Comparison of ENCODE assay signal across 8 cellular contexts in genomic region chr13:42041684-42042035, GRCh38. TPM values are rescaled to one million over a fixed set of nuclear protein-coding genes. Genes with fewer than 3 reads are reported as not detected.
DNase-seq lines count a peak whose midpoint lies in the region; ATAC-seq, FAIRE-seq and TF ChIP-seq lines count a peak whose summit lies in the region.

No MANE protein-coding gene starts in this region.

- DNase-seq in A549 (ENCODE audit: low read depth in 1 of 2, low spot score in 1 of 2) (peak; percentile 61 to 72), GM04504 (ENCODE audit: low read depth) (peak; percentile 44), SK-N-MC (ENCODE audit: low read depth, low spot score) (no peak), endothelial cell of umbilical vein (ENCODE audit: low read depth, low spot score) (no peak), mesenchymal stem cell (peak; percentile 78), transverse colon (peak; percentile 62)
- DNase-seq in activated effector memory CD4-positive, alpha-beta T cell treated with anti-CD3 and anti-CD28 coated beads, Interleukin-2, amount 50 U/mL, for 16 hours = no peak

- H3K4me2 ChIP-seq in A549 (peak overlapping the region; percentile 69), endothelial cell of umbilical vein (ENCODE audit: insufficient read depth, low read length) (peak overlapping the region; percentile 84), mesenchymal stem cell (ENCODE audit: low read length, poor library complexity, severe bottlenecking) (peak overlapping the region; percentile 88)

- FAIRE-seq in A549 (lab: Jason Lieb, UNC) (no peak), endothelial cell of umbilical vein (lab: Jason Lieb, UNC) (no peak)

- WGBS in A549 (ENCODE audit: missing lambda C conversion rate) = 3% methylated on average over 16 of the region's 16 CpGs
- under 1% methylated on average over 16 of the region's 16 CpGs for WGBS in mesenchymal stem cell
- WGBS in transverse colon (ENCODE audit: low coverage in 1 of 2), 2 donors = 6 to 8% methylated on average over 8 to 16 of the region's 16 CpGs

- BruUV-seq in endothelial cell of umbilical vein (replicated peaks; lab: Mats Ljungman, UMichigan) = no TSS peak

- H2BK5ac ChIP-seq in mesenchymal stem cell (ENCODE audit: low read depth, low read length, poor library complexity, severe bottlenecking) = no peak overlapping the region

- H3K27me3 ChIP-seq in endothelial cell of umbilical vein (ENCODE audit: control insufficient read depth in 2 of 2, insufficient read depth in 2 of 2, low read length in 2 of 2) (no peaks in the 10 kb centered on the region), mesenchymal stem cell (ENCODE audit: control insufficient read depth in 1 of 2, insufficient read depth in 1 of 2, low read length in 2 of 2) (no peaks in the 10 kb centered on the region), transverse colon (no peaks in the 10 kb centered on the region)

- H3K27ac ChIP-seq in A549 (peak overlapping the region; percentile 84 to 100), SK-N-MC (no peak overlapping the region), endothelial cell of umbilical vein (ENCODE audit: insufficient read depth, low read depth, low read length) (peak overlapping the region; percentile 73), mesenchymal stem cell (ENCODE audit: low read length, poor library complexity, severe bottlenecking) (no peak overlapping the region), transverse colon (peak overlapping the region; percentile 96 to 100 (median 98))

- no peaks in the 10 kb centered on the region for H3K36me3 ChIP-seq in SK-N-MC (ENCODE audit: insufficient read depth, low read length)
- no peaks in the 10 kb centered on the region for H3K36me3 ChIP-seq in endothelial cell of umbilical vein (ENCODE audit: control insufficient read depth in 2 of 2, extremely low read depth in 1 of 2, insufficient read depth in 2 of 2, low read length in 2 of 2)
- peaks cover 0 to 3% of the 10 kb centered on the region in 2 experiments for H3K36me3 ChIP-seq in mesenchymal stem cell (ENCODE audit: control insufficient read depth in 1 of 2, insufficient read depth in 2 of 2, low read depth in 1 of 2, low read length in 2 of 2)
- no peaks in the 10 kb centered on the region for H3K36me3 ChIP-seq in transverse colon

- in situ Hi-C loops in transverse colon (cut with MboI; ENCODE audit: low pct_ligation_motif_present in 1 of 4, low pct_unique_long_range_greater_than_20kb in 1 of 4, low sequenced_read_pairs in 3 of 4) = loop anchor here in 1 of 4 donors (25.0 kb wide), 1 partner anchor 129 kb away; no protein-coding TSS in a partner anchor

- H2BK15ac ChIP-seq in mesenchymal stem cell (ENCODE audit: low read depth, poor library complexity, severe bottlenecking) = no peak overlapping the region

- no peak overlapping the region for H3K14ac ChIP-seq in mesenchymal stem cell (ENCODE audit: low read length in 2 of 2)

- H2AFZ ChIP-seq in endothelial cell of umbilical vein (ENCODE audit: low read depth, low read length) = peak overlapping the region; percentile 14
- no peak overlapping the region for H2AFZ ChIP-seq in mesenchymal stem cell (ENCODE audit: low read depth, low read length)

- H3K23ac ChIP-seq in mesenchymal stem cell (ENCODE audit: low read length in 2 of 2) = no peak overlapping the region

- no peak overlapping the region for H4K91ac ChIP-seq in mesenchymal stem cell (ENCODE audit: low read length)

- peaks cover 10% of the 10 kb centered on the region for H3K79me1 ChIP-seq in mesenchymal stem cell (replicated peaks; ENCODE audit: low read length, poor library complexity, severe bottlenecking)

- peak; percentile 74 to 84 for ATAC-seq in A549
- ATAC-seq in HG03439 (IDR thresholded peaks at IDR 0.05; ENCODE audit: unreplicated experiment) = peak; percentile 29

- H3K79me2 ChIP-seq in endothelial cell of umbilical vein (ENCODE audit: control insufficient read depth, insufficient read depth, low read length) = peaks cover 33% of the 10 kb centered on the region

- peaks cover 14% of the 10 kb centered on the region; the same call in 2 of the 3 replicates for H3K4me1 ChIP-seq in A549
- H3K4me1 ChIP-seq in endothelial cell of umbilical vein (ENCODE audit: control insufficient read depth, extremely low read depth, insufficient read depth, low read length) = peaks cover 12% of the 10 kb centered on the region
- peaks cover 12% of the 10 kb centered on the region for H3K4me1 ChIP-seq in mesenchymal stem cell (ENCODE audit: control insufficient read depth, insufficient read depth, low read depth, low read length)
- H3K4me1 ChIP-seq in transverse colon = peaks cover 2 to 21% (median 17%) of the 10 kb centered on the region in 4 donors

- peak overlapping the region; percentile 73 for H3K9ac ChIP-seq in SK-N-MC (ENCODE audit: insufficient read length)
- peak overlapping the region; percentile 90 for H3K9ac ChIP-seq in endothelial cell of umbilical vein (replicated peaks; ENCODE audit: extremely low read depth, insufficient read depth, low read length)
- peak overlapping the region; percentile 82 for H3K9ac ChIP-seq in mesenchymal stem cell (ENCODE audit: low read length)

- peak; percentile 14; the same call in 1 of the 3 replicates for TF ChIP-seq CTCF in A549 (IDR thresholded peaks at IDR 0.05)
- peak; percentile 45 to 57 for TF ChIP-seq CTCF in endothelial cell of umbilical vein (IDR thresholded peaks at IDR 0.05; ENCODE audit: extremely low read depth in 1 of 2, insufficient read depth in 1 of 2, low read depth in 1 of 2, low read length in 2 of 2)
- peak; percentile 53 to 66 (median 62) for TF ChIP-seq CTCF in transverse colon (IDR thresholded peaks at IDR 0.05)

- no peak overlapping the region for H3K18ac ChIP-seq in mesenchymal stem cell (ENCODE audit: low read depth in 1 of 2, low read length in 2 of 2)

- H3K4me3 ChIP-seq in A549 (peak overlapping the region; percentile 63), SK-N-MC (peak overlapping the region; percentile 91), endothelial cell of umbilical vein (replicated peaks in 1 of 3; ENCODE audit: insufficient read depth in 1 of 3, low read depth in 1 of 3, low read length in 3 of 3) (peak overlapping the region; percentile 65 to 85 (median 74)), mesenchymal stem cell (ENCODE audit: insufficient read depth in 1 of 2, low read depth in 1 of 2, low read length in 2 of 2) (peak overlapping the region; percentile 43 to 88), transverse colon (peak overlapping the region; percentile 69 to 92 (median 86))

- no peak overlapping the region for H2BK12ac ChIP-seq in mesenchymal stem cell (ENCODE audit: low read length in 2 of 2)

- no peak for TF ChIP-seq POLR2A in A549 (IDR thresholded peaks at IDR 0.05; ENCODE audit: low read length)
- no peak for TF ChIP-seq POLR2A in endothelial cell of umbilical vein (IDR thresholded peaks at IDR 0.05; ENCODE audit: low read depth, low read length)
- no peak for TF ChIP-seq POLR2A in transverse colon (IDR thresholded peaks at IDR 0.05)

- peaks cover 4% of the 10 kb centered on the region for H4K20me1 ChIP-seq in endothelial cell of umbilical vein (replicated peaks; ENCODE audit: control insufficient read depth, extremely low read depth, insufficient read depth, low read length)

- H2BK120ac ChIP-seq in mesenchymal stem cell (ENCODE audit: low read depth, low read length) = no peak overlapping the region

- intact Hi-C loops in endothelial cell of umbilical vein (cut with micrococcal nuclease) (loop anchor here (2.0 to 10.0 kb wide), 7 partner anchors 69 to 693 kb away; partner anchors contain the start of gene VWA8), transverse colon (cut with DNase I; ENCODE audit: low total_unique reads) (loop anchor here (5.0 kb wide), 1 partner anchor 79 kb away; the partner anchor contains the start of gene VWA8)

- peak in 1 of 2 experiments; percentile 2; a peak in 1 of 5 replicates for TF ChIP-seq RAD21 in A549 (conservative IDR thresholded peaks at IDR 0.05 in 1 of 2, IDR thresholded peaks at IDR 0.05 in 1 of 2)

- peaks cover 2% of the 10 kb centered on the region; the same call in 1 of the 3 replicates for H3K9me3 ChIP-seq in A549
- no peaks in the 10 kb centered on the region for H3K9me3 ChIP-seq in SK-N-MC (ENCODE audit: low read depth, low read length)
- H3K9me3 ChIP-seq in endothelial cell of umbilical vein (replicated peaks; ENCODE audit: control insufficient read depth, insufficient read depth, low read length) = no peaks in the 10 kb centered on the region
- peaks cover 4% of the 10 kb centered on the region for H3K9me3 ChIP-seq in mesenchymal stem cell (ENCODE audit: control insufficient read depth, low read length)
- no peaks in the 10 kb centered on the region for H3K9me3 ChIP-seq in transverse colon

- no peak for TF ChIP-seq EP300 in A549 (IDR thresholded peaks at IDR 0.05)
- TF ChIP-seq EP300 in transverse colon (IDR thresholded peaks at IDR 0.05; ENCODE audit: low read depth) = no peak

- peak overlapping the region; percentile 37 for H4K8ac ChIP-seq in mesenchymal stem cell (ENCODE audit: low read length)

- H3K4ac ChIP-seq in mesenchymal stem cell (ENCODE audit: low read depth in 1 of 2, low read length in 2 of 2) = no peak overlapping the region

- dilution Hi-C loops in endothelial cell of umbilical vein (cut with MboI; ENCODE audit: extremely low pct_ligation_motif_present, low sequenced_read_pairs) = no loop called here

- CTCF ChIA-PET in A549 (lab: Yijun Ruan, JAX) (interaction anchor here (0.7 to 4.0 kb wide), 10 partner anchors 62 to 374 kb away, joined by 3 to 24 read pairs (median 3); no protein-coding TSS in a partner anchor), endothelial cell of umbilical vein (lab: Charles Lee) (interaction anchor here (0.8 to 3.6 kb wide), 12 partner anchors 15 to 375 kb away, joined by 3 to 43 read pairs (median 3); no protein-coding TSS in a partner anchor)

- H3K9me1 ChIP-seq in endothelial cell of umbilical vein (replicated peaks; ENCODE audit: control insufficient read depth, extremely low read depth, insufficient read depth, low read length) = no peaks in the 10 kb centered on the region

- POLR2A ChIA-PET in A549 (lab: Yijun Ruan, JAX) = interaction anchor here (1.1 to 2.1 kb wide), 2 partner anchors 81 to 373 kb away, joined by 5 to 9 read pairs; partner anchors contain the start of gene VWA8
- POLR2A ChIA-PET in endothelial cell of umbilical vein (lab: Charles Lee) = no interaction called here

- no peak overlapping the region for H2AK5ac ChIP-seq in mesenchymal stem cell (ENCODE audit: low read length, severe bottlenecking)

RNA-seq across cellular contexts. Expression of gene DGKH, which starts 6.8 kb away (rescaled TPM):
- polyA plus RNA-seq in A549 (2011; rRNA removed) (6.3 and 6.7 TPM in 2 replicates), A549 (2017; fragmentation: RNase III; extraction: RNeasy Plus Mini Kit Qiagen cat#74134 plus additional on column Dnase treatment) (3.6 to 4.4 TPM (median 3.8 TPM) in 3 replicates), endothelial cell of umbilical vein (4.1 and 4.4 TPM in 2 replicates)
- 2.8 and 3.1 TPM in 2 replicates for polyA plus RNA-seq in A549 (2012; cell fraction: cytosol; rRNA removed)
- polyA plus RNA-seq in A549 (2012; cell fraction: nucleus; rRNA removed) = 1.5 and 2.6 TPM in 2 replicates
- polyA minus RNA-seq in A549 (2011; rRNA and poly(A)+ RNA removed) = 12.4 and 14.1 TPM in 2 replicates
- total RNA-seq in endothelial cell of umbilical vein (30.1 and 32.9 TPM in 2 replicates), transverse colon (10 to 100 TPM; 19.4 to 35.6 (median 25.0) TPM)
- polyA plus RNA-seq in endothelial cell of umbilical vein (2011; cell fraction: cytosol; rRNA removed) = 4.0 TPM in 2 replicates
- 19.8 and 21.5 TPM in 2 replicates for polyA plus RNA-seq in endothelial cell of umbilical vein (2011; cell fraction: nucleus; rRNA removed)
- 10.7 and 13.6 TPM in 2 replicates for polyA plus RNA-seq in endothelial cell of umbilical vein (2012)
- polyA minus RNA-seq in endothelial cell of umbilical vein = 39.7 and 40.1 TPM in 2 replicates
- 5.7 TPM for polyA minus RNA-seq in endothelial cell of umbilical vein (2011; cell fraction: cytosol; rRNA and poly(A)+ RNA removed)
- polyA minus RNA-seq in endothelial cell of umbilical vein (2011; cell fraction: nucleus; rRNA and poly(A)+ RNA removed) = 58.5 and 80.1 TPM in 2 replicates
- polyA plus RNA-seq in mesenchymal stem cell (2013, experiment 1 of 2) = 3.5 TPM
- polyA plus RNA-seq in mesenchymal stem cell (2013, experiment 2 of 2) = 3.9 TPM

Comparison
In these comparisons a context has a peak if more than half of its experiments do, and no peak if none do; other contexts are left out.
1. DNase-seq: peak in A549 (2 of 2), GM04504 (single experiment), mesenchymal stem cell (single experiment) and transverse colon (single experiment); none in SK-N-MC (single experiment), endothelial cell of umbilical vein (single experiment) and activated effector memory CD4-positive, alpha-beta T cell treated with anti-CD3 and anti-CD28 coated beads, Interleukin-2, amount 50 U/mL, for 16 hours (single experiment).
2. H3K27ac ChIP-seq: peak in A549 (2 of 2), endothelial cell of umbilical vein (single experiment) and transverse colon (4 of 4); none in SK-N-MC (single experiment) and mesenchymal stem cell (single experiment).
3. Peak in every context shown above with its lines, with median percentiles within 50 percentile points of each other: H3K4me2 ChIP-seq, H3K4me3 ChIP-seq, CTCF ChIP-seq and H3K9ac ChIP-seq.